10 cellular contexts compared by ENCODE assay signal in genomic region chr5:155049569-155050383, GRCh38. TPM values are rescaled to one million over a fixed set of nuclear protein-coding genes. Genes with fewer than 3 reads are reported as not detected.
DNase-seq lines count a peak whose midpoint lies in the region; ATAC-seq and TF ChIP-seq lines count a peak whose summit lies in the region.
"Had no signal": no experiment of that assay in that cellular context is flagged by ENCODE, and none has a peak within 500 bp of the region (broad histone marks: within the 10 kb centered on the region; RNA-seq: fewer than 3 reads in every experiment).

No MANE protein-coding gene starts in this region.

- peak; percentile 55 for TF ChIP-seq CTCF in LNCAP (IDR thresholded peaks at IDR 0.05)
- TF ChIP-seq CTCF in choroid plexus epithelial cell (conservative IDR thresholded peaks at IDR 0.05; ENCODE audit: low read depth, low read length): peak; percentile 64
- peak; percentile 57 for TF ChIP-seq CTCF in progenitor cell of endocrine pancreas (IDR thresholded peaks at IDR 0.05; ENCODE audit: unreplicated experiment)

- no peak overlapping the region for H3K4me3 Mint-ChIP-seq in progenitor cell of endocrine pancreas (ENCODE audit: low read depth)

- ATAC-seq in HG03342 (IDR thresholded peaks at IDR 0.05; ENCODE audit: unreplicated experiment): no peak

- H3K9me3 Mint-ChIP-seq in progenitor cell of endocrine pancreas (ENCODE audit: low read depth): no peaks in the 10 kb centered on the region

- H3K4me3 ChIP-seq in choroid plexus epithelial cell (ENCODE audit: low read depth, low read length): no peak overlapping the region

- DNase-seq in NCI-H526 (lab: John Stamatoyannopoulos, UW) (peak; percentile 26 to 57), NCI-H526 treated with DMSO at 0.1 percent for 48 hours (lab: John Stamatoyannopoulos, UW) (no peak), choroid plexus epithelial cell (ENCODE audit: low read depth) (peak; percentile 39), progenitor cell of endocrine pancreas (ENCODE audit: low spot score, unreplicated experiment) (no peak), foreskin melanocyte (no peak)
- no peak for DNase-seq in activated CD4-positive, CD25-positive, alpha-beta regulatory T cell (lab: John Stamatoyannopoulos, UW)
- DNase-seq: foreskin fibroblast, NCI-H187 had no signal

- peaks cover 12% of the 10 kb centered on the region for H3K4me1 Mint-ChIP-seq in progenitor cell of endocrine pancreas (ENCODE audit: low read depth)

- H3K27ac Mint-ChIP-seq in progenitor cell of endocrine pancreas: no peak overlapping the region

- no peaks in the 10 kb centered on the region for H3K27me3 Mint-ChIP-seq in progenitor cell of endocrine pancreas

- no peaks in the 10 kb centered on the region for H3K36me3 Mint-ChIP-seq in progenitor cell of endocrine pancreas (ENCODE audit: insufficient read depth)

RNA-seq across cellular contexts. Expression of gene KIF4B, which starts 36.2 kb away (rescaled TPM):
- not detected in 2 replicates for total RNA-seq in progenitor cell of endocrine pancreas

Comparison
In these comparisons a context has a peak if more than half of its experiments do, and no peak if none do; other contexts are left out.
1. DNase-seq: peak in NCI-H526 (2 of 2) and choroid plexus epithelial cell (single experiment); none in NCI-H526 treated with DMSO at 0.1 percent for 48 hours (single experiment), progenitor cell of endocrine pancreas (single experiment), foreskin melanocyte (single experiment) and activated CD4-positive, CD25-positive, alpha-beta regulatory T cell (0 of 4).
2. Peak in every context shown above with its lines, with median percentiles within 50 percentile points of each other: CTCF ChIP-seq.